Comparison of ENCODE assay signal across 8 cellular contexts in the genomic region with DNA sequence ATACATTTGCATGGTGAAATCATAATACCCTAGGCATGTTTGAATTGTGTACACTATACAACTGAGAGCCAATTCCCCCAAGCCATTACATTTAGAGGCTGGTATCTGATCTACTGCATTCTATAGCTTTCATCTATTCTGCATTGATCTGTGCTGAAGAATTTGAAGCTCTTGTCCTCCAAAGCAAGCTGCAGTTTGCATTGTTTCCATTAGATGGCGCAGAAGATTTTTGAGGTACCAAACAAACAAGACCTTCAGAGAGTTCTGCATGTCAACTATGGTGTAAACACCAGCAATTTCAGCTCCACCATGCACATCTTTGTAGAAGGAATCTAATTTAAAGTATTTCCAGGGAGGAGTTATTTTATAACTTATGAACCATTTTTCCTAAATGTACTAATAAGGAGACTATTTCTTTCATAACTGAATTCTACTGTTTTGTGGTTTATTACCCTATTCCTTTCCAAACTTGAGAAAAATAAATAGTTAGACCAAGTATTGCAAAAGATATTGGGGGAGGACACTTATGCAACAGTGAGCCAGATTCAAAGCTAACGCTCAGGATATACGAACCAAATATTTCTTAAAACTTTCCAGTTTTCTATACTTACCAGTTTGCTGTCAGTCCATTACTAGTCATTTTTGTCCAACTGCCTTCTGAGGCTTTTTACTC.
A peak's percentile ranks its signal among the peaks of the same experiment; 100 is the strongest.
DNase-seq lines count a peak whose midpoint lies in the region; ATAC-seq, FAIRE-seq and TF ChIP-seq lines count a peak whose summit lies in the region.

No MANE protein-coding gene starts in this region.

- H3K79me2 ChIP-seq in H1 (ENCODE audit: control insufficient read depth in 1 of 2, insufficient read depth in 2 of 2, low read length in 2 of 2), result no peaks in the 10 kb centered on the region

- CTCF ChIA-PET in activated CD4-positive, alpha-beta T cell treated with anti-CD3 and anti-CD28 coated beads for 36 hours (lab: Charles Lee), result interaction anchor here (0.7 to 4.0 kb wide), 20 partner anchors 8 to 828 kb away, joined by 3 to 60 read pairs (median 4); no protein-coding TSS in a partner anchor
- CTCF ChIA-PET in H1 (lab: Charles Lee; ENCODE audit: partially characterized antibody), result interaction anchor here (0.5 to 5.8 kb wide), 37 partner anchors 8 to 830 kb away, joined by 3 to 25 read pairs (median 4); no protein-coding TSS in a partner anchor

- H3K36me3 ChIP-seq in H1 (ENCODE audit: control insufficient read depth in 2 of 4, insufficient read depth in 4 of 4, low read length in 3 of 4), result no peaks in the 10 kb centered on the region
- H3K36me3 ChIP-seq in stomach, result no peaks in the 10 kb centered on the region

- H3K4me3 Mint-ChIP-seq in CD14-positive monocyte, result no peak overlapping the region
- no peak overlapping the region for H3K4me3 Mint-ChIP-seq in activated CD4-positive, alpha-beta T cell treated with anti-CD3 and anti-CD28 coated beads for 36 hours

- no peaks in the 10 kb centered on the region for H3K23me2 ChIP-seq in H1 (ENCODE audit: low read depth, low read length)

- H3K4me3 ChIP-seq in H1 (ENCODE audit: extremely low read depth in 1 of 4, insufficient read depth in 2 of 4, low read depth in 3 of 4, low read length in 4 of 4), result no peak overlapping the region
- no peak overlapping the region for H3K4me3 ChIP-seq in stomach

- no peak overlapping the region for H3K4me2 ChIP-seq in H1 (ENCODE audit: insufficient read depth in 1 of 2, low read depth in 2 of 2, low read length in 2 of 2)

- TF ChIP-seq POLR2A in H1 (IDR thresholded peaks at IDR 0.05; ENCODE audit: control extremely low read depth in 1 of 2, low read depth in 2 of 2, low read length in 2 of 2), result no peak
- no peak for TF ChIP-seq POLR2A in stomach (IDR thresholded peaks at IDR 0.05)

- DNase-seq in CD14-positive monocyte (ENCODE audit: low spot score) (no peak), NCI-H2196 treated with DMSO at 0.1 percent for 48 hours (lab: John Stamatoyannopoulos, UW; ENCODE audit: unreplicated experiment) (peak; percentile 12), H1 (ENCODE audit: low read depth in 1 of 2, low spot score in 2 of 2) (peak; percentile 53 to 82), midbrain (lab: John Stamatoyannopoulos, UW) (peak; percentile 86), stomach (peak; percentile 40)
- DNase-seq in activated CD4-positive, alpha-beta T cell treated with anti-CD3 and anti-CD28 coated beads for 36 hours, result peak; percentile 59

- H3K4me1 Mint-ChIP-seq in CD14-positive monocyte, result no peaks in the 10 kb centered on the region
- peaks cover 2% of the 10 kb centered on the region for H3K4me1 Mint-ChIP-seq in activated CD4-positive, alpha-beta T cell treated with anti-CD3 and anti-CD28 coated beads for 36 hours

- no peak overlapping the region for H3K23ac ChIP-seq in H1 (ENCODE audit: insufficient read length)

- H2AFZ ChIP-seq in H1 (ENCODE audit: low read length), result no peak overlapping the region

- no peaks in the 10 kb centered on the region for H3K9me3 Mint-ChIP-seq in CD14-positive monocyte
- H3K9me3 Mint-ChIP-seq in activated CD4-positive, alpha-beta T cell treated with anti-CD3 and anti-CD28 coated beads for 36 hours (ENCODE audit: low read depth), result no peaks in the 10 kb centered on the region

- no peak overlapping the region for H4K8ac ChIP-seq in H1 (ENCODE audit: extremely low read depth, insufficient read depth, low read length)

- H3K27me3 ChIP-seq in H1 (replicated peaks in 1 of 4; ENCODE audit: control insufficient read depth in 3 of 4, extremely low read depth in 1 of 4, insufficient read depth in 3 of 4, low read length in 3 of 4) (no peaks in the 10 kb centered on the region), stomach (no peaks in the 10 kb centered on the region)

- WGBS in H1 (ENCODE audit: extremely low coverage in 1 of 2, insufficient coverage in 1 of 2, insufficient read length in 1 of 2, insufficient replicate concordance in 2 of 2, low coverage in 1 of 2, low lambda C conversion rate in 2 of 2, missing lambda C conversion rate in 1 of 2), 2 experiments, result 63% methylated on average over 3 of the region's 3 CpGs; no CpG with 5 or more reads in 1 of the 2 experiments
- 48 to 63% (median 60%) methylated on average over 3 of the region's 3 CpGs for WGBS in stomach, 5 donors

- no peaks in the 10 kb centered on the region for H3K4me1 ChIP-seq in H1 (replicated peaks in 1 of 4; ENCODE audit: control insufficient read depth in 3 of 4, insufficient read depth in 4 of 4, low read length in 3 of 4)
- H3K4me1 ChIP-seq in stomach, result peaks cover 0 to 7% (median 0%) of the 10 kb centered on the region in 4 donors

- no peak overlapping the region for H2BK120ac ChIP-seq in H1 (replicated peaks; ENCODE audit: low read depth, low read length)

- H3K36me3 Mint-ChIP-seq in CD14-positive monocyte, result no peaks in the 10 kb centered on the region
- H3K36me3 Mint-ChIP-seq in activated CD4-positive, alpha-beta T cell treated with anti-CD3 and anti-CD28 coated beads for 36 hours (ENCODE audit: low read depth), result no peaks in the 10 kb centered on the region

- ATAC-seq in GM18867 (IDR thresholded peaks at IDR 0.05; ENCODE audit: unreplicated experiment), result peak; percentile 92
- ATAC-seq in HG03060 (IDR thresholded peaks at IDR 0.05; ENCODE audit: low read depth, unreplicated experiment), result peak; percentile 81
- peak; percentile 75 for ATAC-seq in activated CD4-positive, alpha-beta T cell treated with anti-CD3 and anti-CD28 coated beads for 36 hours

- H2BK12ac ChIP-seq in H1 (ENCODE audit: low read depth, low read length), result no peak overlapping the region

- no peak overlapping the region for H3K4ac ChIP-seq in H1 (replicated peaks; ENCODE audit: insufficient read length, low read depth, low read length)

- no peaks in the 10 kb centered on the region for H3K79me1 ChIP-seq in H1 (ENCODE audit: low read depth, low read length)

- no peak overlapping the region for H2BK5ac ChIP-seq in H1 (ENCODE audit: low read depth, low read length)

- H3K27me3 Mint-ChIP-seq in CD14-positive monocyte (ENCODE audit: low read depth in 3 of 3), result peaks cover 0 to 5% (median 2%) of the 10 kb centered on the region in 3 donors
- peaks cover 1% of the 10 kb centered on the region for H3K27me3 Mint-ChIP-seq in activated CD4-positive, alpha-beta T cell treated with anti-CD3 and anti-CD28 coated beads for 36 hours

- intact Hi-C loops in CD14-positive monocyte (cut with micrococcal nuclease) (loop anchor here (5.0 kb wide), 1 partner anchor 829 kb away; no protein-coding TSS in a partner anchor), stomach (cut with DNase I; ENCODE audit: low total_unique reads) (no loop called here)
- intact Hi-C loops in activated CD4-positive, alpha-beta T cell treated with anti-CD3 and anti-CD28 coated beads for 36 hours (cut with DNase I, micrococcal nuclease), result loop anchor here (1.0 to 2.0 kb wide), 4 partner anchors 248 to 828 kb away; no protein-coding TSS in a partner anchor

- H4K5ac ChIP-seq in H1 (ENCODE audit: insufficient read length, low read depth, low read length), result no peak overlapping the region

- no peak overlapping the region for H2BK20ac ChIP-seq in H1 (ENCODE audit: low read length)

- H3K9ac ChIP-seq in H1 (replicated peaks in 1 of 4; ENCODE audit: extremely low read depth in 1 of 4, low read depth in 3 of 4, low read length in 3 of 4), result no peak overlapping the region

- no peak overlapping the region for H2AK5ac ChIP-seq in H1 (ENCODE audit: low read depth, low read length)

- TF ChIP-seq RAD21 in H1 (IDR thresholded peaks at IDR 0.05 in 1 of 2, conservative IDR thresholded peaks at IDR 0.05 in 1 of 2; ENCODE audit: low read depth in 2 of 2, low read length in 2 of 2), result peak; percentile 80 to 87

- H3K27ac Mint-ChIP-seq in CD14-positive monocyte, result no peak overlapping the region
- H3K27ac Mint-ChIP-seq in activated CD4-positive, alpha-beta T cell treated with anti-CD3 and anti-CD28 coated beads for 36 hours, result no peak overlapping the region

- H2BK15ac ChIP-seq in H1 (ENCODE audit: low read length), result no peak overlapping the region

- H4K20me1 ChIP-seq in H1 (replicated peaks in 1 of 2; ENCODE audit: control insufficient read depth in 1 of 2, insufficient read depth in 2 of 2, low read length in 2 of 2), result no peaks in the 10 kb centered on the region

- H3K14ac ChIP-seq in H1 (ENCODE audit: insufficient read length), result no peak overlapping the region

- H3K9me3 ChIP-seq in H1 (ENCODE audit: insufficient read depth in 2 of 2, low read depth in 1 of 2, low read length in 1 of 2) (no peaks in the 10 kb centered on the region), stomach (no peaks in the 10 kb centered on the region)

- no peak for TF ChIP-seq EP300 in H1 (IDR thresholded peaks at IDR 0.05; ENCODE audit: borderline replicate concordance in 1 of 2, low read depth in 2 of 2, low read length in 2 of 2)
- TF ChIP-seq EP300 in stomach (IDR thresholded peaks at IDR 0.05), result no peak

- no peak overlapping the region for H4K91ac ChIP-seq in H1 (replicated peaks; ENCODE audit: insufficient read length, low read length)

- H3K27ac ChIP-seq in H1 (ENCODE audit: low read depth, low read length) (no peak overlapping the region), stomach (no peak overlapping the region)

- H3K18ac ChIP-seq in H1 (ENCODE audit: extremely low read depth, low read length), result no peak overlapping the region

- peak; percentile 97 for FAIRE-seq in H1 (lab: Jason Lieb, UNC)

- no peak overlapping the region for H3K56ac ChIP-seq in H1 (replicated peaks; ENCODE audit: insufficient read length, low read depth, low read length)

- peak; percentile 87 for TF ChIP-seq CTCF in CD14-positive monocyte (IDR thresholded peaks at IDR 0.05)
- peak in 2 of 3 experiments; percentile 77 to 93; a peak in 3 of 4 replicates for TF ChIP-seq CTCF in H1 (IDR thresholded peaks at IDR 0.05; ENCODE audit: control extremely low read depth in 1 of 3, insufficient read depth in 1 of 3, low read depth in 1 of 3, low read length in 3 of 3)
- TF ChIP-seq CTCF in stomach (IDR thresholded peaks at IDR 0.05), result peak in 5 of 7 experiments; percentile 28 to 84 (median 78)

- POLR2A ChIA-PET in activated CD4-positive, alpha-beta T cell treated with anti-CD3 and anti-CD28 coated beads for 36 hours (lab: Charles Lee), result interaction anchor here (0.7 kb wide), 1 partner anchor 249 kb away, joined by 4 read pairs; no protein-coding TSS in a partner anchor
- POLR2A ChIA-PET in H1 (lab: Charles Lee; ENCODE audit: partially characterized antibody), result interaction anchor here (0.9 kb wide), 1 partner anchor 14 kb away, joined by 3 read pairs; no protein-coding TSS in a partner anchor

TF ChIP-seq in H1, 55 proteins besides CTCF, POLR2A, EP300 and RAD21:
- no peak for TF ChIP-seq BRCA1 (IDR thresholded peaks at IDR 0.05; ENCODE audit: low read depth, low read length)
- TF ChIP-seq TEAD4 (IDR thresholded peaks at IDR 0.05; ENCODE audit: low read depth, low read length), result peak; percentile 98
